1 cellular context compared by ENCODE assay signal in genomic region chr2:63050916-63051794, GRCh38.
TF ChIP-seq lines count a peak whose summit lies in the region.

No MANE protein-coding gene starts in this region.

TF ChIP-seq in HepG2, 621 proteins besides CTCF, POLR2A, EP300 and RAD21 (continued from another document and continues in another):
- 0 out of 2 replicates have a peak, but pooled peaks have one; percentile 25 for TF ChIP-seq TFDP1 (CRISPR knock-in tag; IDR thresholded peaks at IDR 0.05; ENCODE audit: borderline replicate concordance)
- peak; percentile 59 for TF ChIP-seq PATZ1 (CRISPR knock-in tag; IDR thresholded peaks at IDR 0.05)
- TF ChIP-seq ATF2 (CRISPR knock-in tag; IDR thresholded peaks at IDR 0.05), result no peak; the same call in 1 of the 2 replicates
- no peak for TF ChIP-seq ZNF230 (CRISPR knock-in tag; IDR thresholded peaks at IDR 0.05)
- TF ChIP-seq NRL (CRISPR knock-in tag; IDR thresholded peaks at IDR 0.05; ENCODE audit: borderline replicate concordance), result peak; percentile 48
- no peak for TF ChIP-seq ZNF674 (CRISPR knock-in tag; IDR thresholded peaks at IDR 0.05; ENCODE audit: low read depth)
- peak; percentile 37 for TF ChIP-seq KAT8 (CRISPR knock-in tag; IDR thresholded peaks at IDR 0.05)
- 0 out of 2 replicates have a peak, but pooled peaks have one; percentile 4 for TF ChIP-seq ZNF556 (CRISPR knock-in tag; IDR thresholded peaks at IDR 0.05; ENCODE audit: borderline replicate concordance)
- peak; percentile 46; the same call in 1 of the 2 replicates for TF ChIP-seq ZSCAN9 (CRISPR knock-in tag; IDR thresholded peaks at IDR 0.05; ENCODE audit: borderline replicate concordance)
- TF ChIP-seq WIZ (CRISPR knock-in tag; IDR thresholded peaks at IDR 0.05), result no peak
- TF ChIP-seq RFXAP (CRISPR knock-in tag; IDR thresholded peaks at IDR 0.05; ENCODE audit: borderline replicate concordance), result 0 out of 2 replicates have a peak, but pooled peaks have one; percentile 55
- 0 out of 2 replicates have a peak, but pooled peaks have one; percentile 20 for TF ChIP-seq ZNF639 (CRISPR knock-in tag; conservative IDR thresholded peaks at IDR 0.05)
- TF ChIP-seq AGO2 (optimal IDR thresholded peaks at IDR 0.05; ENCODE audit: low read depth, low read length), result peak; percentile 78
- 0 out of 2 replicates have a peak, but pooled peaks have one; percentile 3 for TF ChIP-seq ZBTB38 (CRISPR knock-in tag; IDR thresholded peaks at IDR 0.05)
- peak; percentile 63; the same call in 1 of the 2 replicates for TF ChIP-seq ZFP91 (CRISPR knock-in tag; IDR thresholded peaks at IDR 0.05; ENCODE audit: borderline replicate concordance)
- TF ChIP-seq ZNF687 (CRISPR knock-in tag; IDR thresholded peaks at IDR 0.05), result peak; percentile 41
- 0 out of 2 replicates have a peak, but pooled peaks have one; percentile 49 for TF ChIP-seq SMAD3 (CRISPR knock-in tag; IDR thresholded peaks at IDR 0.05)
- TF ChIP-seq ZNF253 (CRISPR knock-in tag; IDR thresholded peaks at IDR 0.05; ENCODE audit: borderline replicate concordance), result no peak
- peak; percentile 32 for TF ChIP-seq GABPB1 (CRISPR knock-in tag; IDR thresholded peaks at IDR 0.05)
- TF ChIP-seq TARDBP (CRISPR knock-in tag; IDR thresholded peaks at IDR 0.05), result no peak
- 0 out of 2 replicates have a peak, but pooled peaks have one; percentile 2 for TF ChIP-seq SNAI1 (CRISPR knock-in tag; IDR thresholded peaks at IDR 0.05; ENCODE audit: borderline replicate concordance)
- TF ChIP-seq U2AF1 (optimal IDR thresholded peaks at IDR 0.05; ENCODE audit: low read depth, low read length), result peak; percentile 84
- TF ChIP-seq CERS6 (CRISPR knock-in tag; IDR thresholded peaks at IDR 0.05), result no peak
- TF ChIP-seq ZFY (CRISPR knock-in tag; IDR thresholded peaks at IDR 0.05), result peak; percentile 28; the same call in 1 of the 2 replicates
- TF ChIP-seq KLF16 (CRISPR knock-in tag; IDR thresholded peaks at IDR 0.05), result peak in 1 of 2 experiments; percentile 77; a peak in 1 of 4 replicates
- peak; percentile 61 for TF ChIP-seq MAX (IDR thresholded peaks at IDR 0.05)
- TF ChIP-seq YY1 (IDR thresholded peaks at IDR 0.05; ENCODE audit: insufficient read depth, insufficient replicate concordance, low read depth, low read length), result peak; percentile 2
- TF ChIP-seq MBD4 (IDR thresholded peaks at IDR 0.05; ENCODE audit: borderline replicate concordance, low read length), result no peak
- TF ChIP-seq NFRKB (IDR thresholded peaks at IDR 0.05), result no peak
- TF ChIP-seq ZNF737 (CRISPR knock-in tag; IDR thresholded peaks at IDR 0.05; ENCODE audit: borderline replicate concordance), result no peak
- no peak for TF ChIP-seq CREB1 (IDR thresholded peaks at IDR 0.05)
- TF ChIP-seq CREB1 (CRISPR knock-in tag; IDR thresholded peaks at IDR 0.05), result no peak; the same call in none of the 2 replicates
- TF ChIP-seq ELF3 (CRISPR knock-in tag; IDR thresholded peaks at IDR 0.05), result no peak
- no peak for TF ChIP-seq FOXP4 (CRISPR knock-in tag; IDR thresholded peaks at IDR 0.05)
- TF ChIP-seq EZH2 (conservative IDR thresholded peaks at IDR 0.05; ENCODE audit: low read depth, low read length), result no peak
- TF ChIP-seq CCAR2 (optimal IDR thresholded peaks at IDR 0.05; ENCODE audit: low read depth, low read length), result no peak
- no peak for TF ChIP-seq IRF2 (CRISPR knock-in tag; IDR thresholded peaks at IDR 0.05)
- peak; percentile 26; the same call in 1 of the 2 replicates for TF ChIP-seq KAT7 (CRISPR knock-in tag; IDR thresholded peaks at IDR 0.05; ENCODE audit: borderline replicate concordance)
- TF ChIP-seq ZSCAN20 (CRISPR knock-in tag; IDR thresholded peaks at IDR 0.05; ENCODE audit: borderline replicate concordance), result 0 out of 2 replicates have a peak, but pooled peaks have one; percentile 74
- no peak for TF ChIP-seq ZKSCAN8 (CRISPR knock-in tag; IDR thresholded peaks at IDR 0.05; ENCODE audit: borderline replicate concordance)
- TF ChIP-seq ZBTB7B (CRISPR knock-in tag; IDR thresholded peaks at IDR 0.05), result peak; percentile 91
- TF ChIP-seq ZNF563 (CRISPR knock-in tag; IDR thresholded peaks at IDR 0.05), result peak; percentile 65
- no peak for TF ChIP-seq MTF1 (CRISPR knock-in tag; IDR thresholded peaks at IDR 0.05)
- TF ChIP-seq ZBTB3 (CRISPR knock-in tag; IDR thresholded peaks at IDR 0.05; ENCODE audit: borderline replicate concordance, low read depth), result no peak
- 0 out of 2 replicates have a peak, but pooled peaks have one; percentile 14 for TF ChIP-seq ZBTB33 (CRISPR knock-in tag; IDR thresholded peaks at IDR 0.05)
- TF ChIP-seq ZNF576 (CRISPR knock-in tag; IDR thresholded peaks at IDR 0.05), result no peak
- TF ChIP-seq CREM (IDR thresholded peaks at IDR 0.05), result 0 out of 2 replicates have a peak, but pooled peaks have one; percentile 4
- TF ChIP-seq CREM (CRISPR knock-in tag; IDR thresholded peaks at IDR 0.05), result no peak
